ENCODE assay signal across 8 cellular contexts in genomic region chr22:50112151-50113118, GRCh38. TPM values are rescaled to one million over a fixed set of nuclear protein-coding genes. Genes with fewer than 3 reads are reported as not detected.
DNase-seq lines count a peak whose midpoint lies in the region; ATAC-seq and TF ChIP-seq lines count a peak whose summit lies in the region.

No MANE protein-coding gene starts in this region.

- H3K4me1 ChIP-seq in left ventricle myocardium inferior (no peaks in the 10 kb centered on the region), upper lobe of left lung (peaks cover 8 to 29% (median 11%) of the 10 kb centered on the region in 4 donors), transverse colon (peaks cover 0 to 7% (median 0%) of the 10 kb centered on the region in 4 donors)

- no peak for TF ChIP-seq CTCF in left ventricle myocardium inferior (IDR thresholded peaks at IDR 0.05; ENCODE audit: borderline replicate concordance)
- TF ChIP-seq CTCF in upper lobe of left lung (IDR thresholded peaks at IDR 0.05) = no peak
- TF ChIP-seq CTCF in transverse colon (IDR thresholded peaks at IDR 0.05) = no peak

- H3K27me3 ChIP-seq in left ventricle myocardium inferior (ENCODE audit: low read depth) = peaks cover 61% of the 10 kb centered on the region
- H3K27me3 ChIP-seq in upper lobe of left lung = no peaks in the 10 kb centered on the region
- H3K27me3 ChIP-seq in transverse colon = no peaks in the 10 kb centered on the region

- TF ChIP-seq POLR2A in upper lobe of left lung (IDR thresholded peaks at IDR 0.05) (no peak), transverse colon (IDR thresholded peaks at IDR 0.05) (no peak)

- H3K36me3 ChIP-seq in left ventricle myocardium inferior (no peaks in the 10 kb centered on the region), upper lobe of left lung (no peaks in the 10 kb centered on the region), transverse colon (no peaks in the 10 kb centered on the region)

- ATAC-seq in Right ventricle myocardium inferior (peak; percentile 13), left ventricle myocardium superior (no peak), upper lobe of left lung (ENCODE audit: low FRiP score in 2 of 2) (peak; percentile 12 to 26), GM21723 (IDR thresholded peaks at IDR 0.05; ENCODE audit: unreplicated experiment) (no peak), GM18511 (IDR thresholded peaks at IDR 0.05; ENCODE audit: unreplicated experiment) (no peak)

- intact Hi-C loops in Right ventricle myocardium inferior (cut with DNase I) (no loop called here), left ventricle myocardium superior (cut with micrococcal nuclease) (no loop called here), left ventricle myocardium inferior (cut with micrococcal nuclease) (no loop called here), transverse colon (cut with DNase I; ENCODE audit: low total_unique reads) (no loop called here)

- H3K9me3 ChIP-seq in left ventricle myocardium inferior (replicated peaks) = no peaks in the 10 kb centered on the region
- H3K9me3 ChIP-seq in upper lobe of left lung = no peaks in the 10 kb centered on the region
- H3K9me3 ChIP-seq in transverse colon = no peaks in the 10 kb centered on the region

- in situ Hi-C loops in transverse colon (cut with MboI; ENCODE audit: low pct_ligation_motif_present in 1 of 4, low pct_unique_long_range_greater_than_20kb in 1 of 4, low sequenced_read_pairs in 3 of 4) = no loop called here

- 52 to 75% methylated on average over 18 to 28 of the region's 28 CpGs for WGBS in upper lobe of left lung, 2 donors
- 59 to 83% methylated on average over 2 to 28 of the region's 28 CpGs for WGBS in transverse colon (ENCODE audit: low coverage in 1 of 2), 2 donors

- DNase-seq in Right ventricle myocardium inferior (ENCODE audit: missing footprints) (no peak), left ventricle myocardium superior (no peak), UCSD-AML1 (lab: John Stamatoyannopoulos, UW; ENCODE audit: unreplicated experiment) (peak; percentile 86), left ventricle myocardium inferior (no peak), upper lobe of left lung (no peak), transverse colon (no peak)

- H3K27ac ChIP-seq in left ventricle myocardium inferior (replicated peaks) (peak overlapping the region; percentile 3), upper lobe of left lung (peak overlapping the region in 2 of 4 donors; percentile 35 to 52), transverse colon (no peak overlapping the region)

- TF ChIP-seq EP300 in upper lobe of left lung (IDR thresholded peaks at IDR 0.05) (no peak), transverse colon (IDR thresholded peaks at IDR 0.05; ENCODE audit: low read depth) (no peak)

- H3K4me3 ChIP-seq in left ventricle myocardium inferior = no peak overlapping the region
- H3K4me3 ChIP-seq in upper lobe of left lung = no peak overlapping the region
- no peak overlapping the region for H3K4me3 ChIP-seq in transverse colon

RNA-seq across cellular contexts. Expression of gene MOV10L1, which starts 22.6 kb away (rescaled TPM):
- total RNA-seq in Right ventricle myocardium inferior (not detected), left ventricle myocardium superior (0.22 TPM), left ventricle myocardium inferior (0.49 TPM), upper lobe of left lung (1 to 10 TPM in 3 of 6 donors, under 1 TPM in 2, not detected in 1; 0.47 to 3.1 (median 1.8) TPM), transverse colon (under 1 TPM in 3 of 4 donors, not detected in 1; 0.20 to 0.48 (median 0.41) TPM)

RNA-seq across cellular contexts. Expression of gene MLC1, which starts 27.2 kb away (rescaled TPM):
- 0.05 TPM for total RNA-seq in Right ventricle myocardium inferior
- 0.10 TPM for total RNA-seq in left ventricle myocardium superior
- 0.66 TPM for total RNA-seq in left ventricle myocardium inferior
- total RNA-seq in upper lobe of left lung = 1 to 10 TPM in 4 of 6 donors, under 1 TPM in 2; 0.78 to 3.1 (median 1.2) TPM
- not detected for total RNA-seq in transverse colon

RNA-seq across cellular contexts. Expression of gene TTLL8, which starts 54.3 kb away (rescaled TPM):
- total RNA-seq in Right ventricle myocardium inferior (not detected), left ventricle myocardium superior (not detected), left ventricle myocardium inferior (not detected), upper lobe of left lung (not detected), transverse colon (not detected)

RNA-seq across cellular contexts. Expression of gene PANX2, which starts 58.1 kb away (rescaled TPM):
- total RNA-seq in Right ventricle myocardium inferior = 0.43 TPM
- 0.40 TPM for total RNA-seq in left ventricle myocardium superior
- 0.58 TPM for total RNA-seq in left ventricle myocardium inferior
- total RNA-seq in upper lobe of left lung = 10 to 100 TPM in 3 of 6 donors, 1 to 10 TPM in 3; 1.9 to 16.8 (median 7.1) TPM
- total RNA-seq in transverse colon = under 1 TPM in 1 of 4 donors, not detected in 3; 0.32 TPM

Comparison
In these comparisons a context has a peak if more than half of its experiments do, and no peak if none do; other contexts are left out.
1. ATAC-seq: peak in Right ventricle myocardium inferior (single experiment) and upper lobe of left lung (2 of 2); none in left ventricle myocardium superior (single experiment), GM21723 (single experiment) and GM18511 (single experiment).